In genomic region chr1:43834280-43835140, GRCh38 we compare ENCODE assay signal across 8 cellular contexts.
DNase-seq lines count a peak whose midpoint lies in the region; ATAC-seq and TF ChIP-seq lines count a peak whose summit lies in the region.

No MANE protein-coding gene starts in this region.

- POLR2A ChIA-PET in AG04449 (lab: Yijun Ruan, JAX), result interaction anchor here (1.2 to 1.3 kb wide), 2 partner anchors 19 to 24 kb away, joined by 3 read pairs; no protein-coding TSS in a partner anchor

- peak overlapping the region in 1 of 2 donors; percentile 2 for H3K27ac Mint-ChIP-seq in activated naive CD4-positive, alpha-beta T cell treated with anti-CD3 and anti-CD28 coated beads, Interleukin-2, amount 50 U/mL, for 72 hours

- H3K36me3 ChIP-seq in KOPT-K1 (ENCODE audit: insufficient read depth, low read length) (peaks cover 13% of the 10 kb centered on the region; the same call in 1 of the 2 replicates), adrenal gland (replicated peaks in 1 of 2) (no peaks in the 10 kb centered on the region), lower lobe of right lung (no peaks in the 10 kb centered on the region)

- TF ChIP-seq CTCF in AG04449 (IDR thresholded peaks at IDR 0.05; ENCODE audit: insufficient read depth, low read length, missing control alignments), result no peak
- no peak for TF ChIP-seq CTCF in adrenal gland (IDR thresholded peaks at IDR 0.05)
- TF ChIP-seq CTCF in lower lobe of right lung (IDR thresholded peaks at IDR 0.05), result no peak

- peak overlapping the region; percentile 19 for H3K4me3 ChIP-seq in AG04449 (ENCODE audit: low read depth, low read length)
- H3K4me3 ChIP-seq in adrenal gland, result no peak overlapping the region
- H3K4me3 ChIP-seq in lower lobe of right lung, result no peak overlapping the region

- ATAC-seq in lower lobe of right lung (peak; percentile 39 to 58), GM21825 (IDR thresholded peaks at IDR 0.05; ENCODE audit: unreplicated experiment) (no peak), HG02840 (IDR thresholded peaks at IDR 0.05; ENCODE audit: low FRiP score, unreplicated experiment) (no peak)
- no peak for ATAC-seq in activated naive CD4-positive, alpha-beta T cell treated with anti-CD3 and anti-CD28 coated beads, Interleukin-2, amount 50 U/mL, for 72 hours

- no peaks in the 10 kb centered on the region for H3K9me3 Mint-ChIP-seq in activated naive CD4-positive, alpha-beta T cell treated with anti-CD3 and anti-CD28 coated beads, Interleukin-2, amount 50 U/mL, for 72 hours

- H3K4me1 ChIP-seq in adrenal gland (replicated peaks in 1 of 2), result peaks cover 3 to 32% of the 10 kb centered on the region in 2 donors
- H3K4me1 ChIP-seq in lower lobe of right lung, result peaks cover 16% of the 10 kb centered on the region

- H3K9me3 ChIP-seq in KOPT-K1 (ENCODE audit: insufficient read depth, low read length, poor library complexity, severe bottlenecking) (no peaks in the 10 kb centered on the region), adrenal gland (replicated peaks in 1 of 3) (no peaks in the 10 kb centered on the region), lower lobe of right lung (no peaks in the 10 kb centered on the region)

- CTCF ChIA-PET in AG04449 (lab: Yijun Ruan, JAX), result interaction anchor here (3.1 kb wide), 1 partner anchor 100 kb away, joined by 14 read pairs; the partner anchor contains the start of gene ARTN

- no peaks in the 10 kb centered on the region for H3K27me3 ChIP-seq in adrenal gland
- no peaks in the 10 kb centered on the region for H3K27me3 ChIP-seq in lower lobe of right lung (ENCODE audit: low read depth)

- intact Hi-C loops in adrenal gland (cut with DNase I), result no loop called here
- intact Hi-C loops in lower lobe of right lung (cut with DNase I), result no loop called here

- DNase-seq in AG04449 (ENCODE audit: low read depth, low spot score) (peak; percentile 28), adrenal gland (peak in 2 of 7 donors; percentile 23 to 36), lower lobe of right lung (peak; percentile 61), hippocampal formation (lab: John Stamatoyannopoulos, UW) (no peak)
- DNase-seq in activated naive CD4-positive, alpha-beta T cell treated with anti-CD3 and anti-CD28 coated beads, Interleukin-2, amount 50 U/mL, for 72 hours (ENCODE audit: low spot score in 2 of 2), result no peak

- H3K27ac ChIP-seq in KOPT-K1 (ENCODE audit: low read depth, low read length, poor library complexity, severe bottlenecking) (peak overlapping the region; percentile 87), adrenal gland (peak overlapping the region in 4 of 5 donors; percentile 1 to 88 (median 46)), lower lobe of right lung (peak overlapping the region; percentile 71)

- no peak for TF ChIP-seq POLR2A in adrenal gland (IDR thresholded peaks at IDR 0.05)

- 72 to 75% (median 73%) methylated on average over 15 of the region's 15 CpGs for WGBS in adrenal gland, 4 donors

- peaks cover 0 to 14% of the 10 kb centered on the region in 2 donors for H3K36me3 Mint-ChIP-seq in activated naive CD4-positive, alpha-beta T cell treated with anti-CD3 and anti-CD28 coated beads, Interleukin-2, amount 50 U/mL, for 72 hours

Comparison
In these comparisons a context has a peak if more than half of its experiments do, and no peak if none do; other contexts are left out.
1. DNase-seq: peak in AG04449 (single experiment) and lower lobe of right lung (single experiment); none in hippocampal formation (0 of 2) and activated naive CD4-positive, alpha-beta T cell treated with anti-CD3 and anti-CD28 coated beads, Interleukin-2, amount 50 U/mL, for 72 hours (0 of 2).
2. ATAC-seq: peak in lower lobe of right lung (2 of 2); none in GM21825 (single experiment), HG02840 (single experiment) and activated naive CD4-positive, alpha-beta T cell treated with anti-CD3 and anti-CD28 coated beads, Interleukin-2, amount 50 U/mL, for 72 hours (0 of 2).
3. Peak in every context shown above with its lines, with median percentiles within 50 percentile points of each other: H3K27ac ChIP-seq.